In genomic region chr19:6059996-6060599, GRCh38 we compare ENCODE assay signal across 11 cellular contexts. TPM values are rescaled to one million over a fixed set of nuclear protein-coding genes. Genes with fewer than 3 reads are reported as not detected.
DNase-seq lines count a peak whose midpoint lies in the region; ATAC-seq and TF ChIP-seq lines count a peak whose summit lies in the region.
"Had no signal": no experiment of that assay in that cellular context is flagged by ENCODE, and none has a peak within 500 bp of the region (broad histone marks: within the 10 kb centered on the region; RNA-seq: fewer than 3 reads in every experiment).

No MANE protein-coding gene starts in this region.

- H3K9ac ChIP-seq in muscle layer of colon (ENCODE audit: low read length): peak overlapping the region; percentile 58
- H3K9ac ChIP-seq: BLaER1 had no signal

- peak overlapping the region; percentile 90 for H3K27ac ChIP-seq in muscle layer of colon (ENCODE audit: low read depth, low read length)
- H3K27ac ChIP-seq in brain microvascular endothelial cell: no peak overlapping the region
- H3K27ac ChIP-seq: BLaER1 had no signal

- H3K27me3 Mint-ChIP-seq in stimulated activated naive CD8-positive, alpha-beta T cell treated with anti-CD3 and anti-CD28 coated beads, Interleukin-15, Interleukin-2, amounts not matched to agents 100 ng/mL and 50 ng/mL, for 24 hours: no peaks in the 10 kb centered on the region
- H3K27me3 Mint-ChIP-seq in MCF 10A (ENCODE audit: insufficient read depth, unreplicated experiment) (no peaks in the 10 kb centered on the region), immature natural killer cell (ENCODE audit: low read depth in 3 of 3) (peaks cover 3 to 15% (median 5%) of the 10 kb centered on the region in 3 donors)

- peak overlapping the region; percentile 28 for H3K4me3 Mint-ChIP-seq in stimulated activated naive CD8-positive, alpha-beta T cell treated with anti-CD3 and anti-CD28 coated beads, Interleukin-15, Interleukin-2, amounts not matched to agents 100 ng/mL and 50 ng/mL, for 24 hours
- H3K4me3 Mint-ChIP-seq in MCF 10A (ENCODE audit: unreplicated experiment) (peak overlapping the region; percentile 58), immature natural killer cell (no peak overlapping the region)

- peak overlapping the region; percentile 77 for H3K27ac Mint-ChIP-seq in stimulated activated naive CD8-positive, alpha-beta T cell treated with anti-CD3 and anti-CD28 coated beads, Interleukin-15, Interleukin-2, amounts not matched to agents 100 ng/mL and 50 ng/mL, for 24 hours
- peak overlapping the region; percentile 87 for H3K27ac Mint-ChIP-seq in MCF 10A (ENCODE audit: low read depth, unreplicated experiment)
- peak overlapping the region in 1 of 6 donors; percentile 42 for H3K27ac Mint-ChIP-seq in immature natural killer cell
- H3K27ac Mint-ChIP-seq: activated naive CD4-positive, alpha-beta T cell treated with anti-CD3 and anti-CD28 coated beads, Interleukin-2, amount 10 ng/mL, durations not matched to agents 7 days and 5 days had no signal

- H3K4me1 ChIP-seq in muscle layer of colon (ENCODE audit: insufficient read depth, low read length): peaks cover 99% of the 10 kb centered on the region
- H3K4me1 ChIP-seq in HAP-1: peaks cover 8% of the 10 kb centered on the region

- H3K27me3 ChIP-seq in muscle layer of colon (ENCODE audit: control insufficient read depth in 1 of 2, insufficient read depth in 2 of 2, low read length in 2 of 2) (no peaks in the 10 kb centered on the region), brain microvascular endothelial cell (replicated peaks) (no peaks in the 10 kb centered on the region), HAP-1 (ENCODE audit: low read depth) (no peaks in the 10 kb centered on the region)
- H3K27me3 ChIP-seq: BLaER1 had no signal

- peak overlapping the region in 1 of 2 donors; percentile 51 for H3K4me3 ChIP-seq in muscle layer of colon (ENCODE audit: low read depth in 1 of 2, low read length in 2 of 2)
- no peak overlapping the region for H3K4me3 ChIP-seq in brain microvascular endothelial cell (ENCODE audit: low read depth, low read length)
- no peak overlapping the region for H3K4me3 ChIP-seq in HAP-1
- H3K4me3 ChIP-seq: BLaER1 had no signal

- H3K9me3 ChIP-seq in muscle layer of colon (ENCODE audit: low read length) (no peaks in the 10 kb centered on the region), HAP-1 (0 out of 2 replicates have a peak, but pooled peaks cover 2% of the 10 kb centered on the region)
- H3K9me3 ChIP-seq: BLaER1 had no signal

- peaks cover 71% of the 10 kb centered on the region for H3K4me1 Mint-ChIP-seq in stimulated activated naive CD8-positive, alpha-beta T cell treated with anti-CD3 and anti-CD28 coated beads, Interleukin-15, Interleukin-2, amounts not matched to agents 100 ng/mL and 50 ng/mL, for 24 hours (ENCODE audit: low read depth)
- H3K4me1 Mint-ChIP-seq in MCF 10A (ENCODE audit: insufficient read depth, unreplicated experiment) (peaks cover 60% of the 10 kb centered on the region), immature natural killer cell (peaks cover 0 to 18% of the 10 kb centered on the region in 2 donors)

- TF ChIP-seq CTCF in MCF 10A (IDR thresholded peaks at IDR 0.05; ENCODE audit: unreplicated experiment) (no peak), brain microvascular endothelial cell (IDR thresholded peaks at IDR 0.05; ENCODE audit: low read depth, low read length, missing control alignments) (no peak)

- no peaks in the 10 kb centered on the region for H3K36me3 ChIP-seq in muscle layer of colon (ENCODE audit: insufficient read depth, low read length)
- H3K36me3 ChIP-seq in brain microvascular endothelial cell (replicated peaks): no peaks in the 10 kb centered on the region
- no peaks in the 10 kb centered on the region for H3K36me3 ChIP-seq in HAP-1 (replicated peaks)
- H3K36me3 ChIP-seq: BLaER1 had no signal

- no peak for DNase-seq in stimulated activated naive CD8-positive, alpha-beta T cell treated with anti-CD3 and anti-CD28 coated beads, Interleukin-15, Interleukin-2, amounts not matched to agents 100 U/mL and 50 U/mL, for 24 hours
- DNase-seq in MCF 10A (ENCODE audit: unreplicated experiment) (no peak), brain microvascular endothelial cell (no peak), immature natural killer cell (no peak), HAP-1 (ENCODE audit: low spot score in 2 of 2) (no peak)

- POLR2A ChIA-PET in MCF 10A (lab: Yijun Ruan, JAX): interaction anchor here (0.8 to 7.4 kb wide), 5 partner anchors 17 to 64 kb away, joined by 3 to 125 read pairs (median 5); no protein-coding TSS in a partner anchor

- no peaks in the 10 kb centered on the region for H3K9me3 Mint-ChIP-seq in stimulated activated naive CD8-positive, alpha-beta T cell treated with anti-CD3 and anti-CD28 coated beads, Interleukin-15, Interleukin-2, amounts not matched to agents 100 ng/mL and 50 ng/mL, for 24 hours
- H3K9me3 Mint-ChIP-seq in MCF 10A (ENCODE audit: unreplicated experiment) (no peaks in the 10 kb centered on the region), immature natural killer cell (no peaks in the 10 kb centered on the region)
- H3K9me3 Mint-ChIP-seq: activated naive CD4-positive, alpha-beta T cell treated with anti-CD3 and anti-CD28 coated beads, Interleukin-2, amount 10 ng/mL, durations not matched to agents 7 days and 5 days had no signal

- ATAC-seq in stimulated activated naive CD8-positive, alpha-beta T cell treated with anti-CD3 and anti-CD28 coated beads, Interleukin-15, Interleukin-2, amounts not matched to agents 100 U/mL and 50 U/mL, for 24 hours: no peak
- ATAC-seq in HG02588 (IDR thresholded peaks at IDR 0.05; ENCODE audit: unreplicated experiment): no peak
- ATAC-seq: Panc1 had no signal

- CTCF ChIA-PET in MCF 10A (lab: Yijun Ruan, JAX): interaction anchor here (1.0 to 1.2 kb wide), 3 partner anchors 15 to 65 kb away, joined by 4 to 5 read pairs (median 4); no protein-coding TSS in a partner anchor

- in situ Hi-C loops in brain microvascular endothelial cell (cut with HindIII; ENCODE audit: low pct_ligation_motif_present, low sequenced_read_pairs): no loop called here
- in situ Hi-C loops in HAP-1 (cut with MboI; ENCODE audit: low sequenced_read_pairs): no loop called here

- no peaks in the 10 kb centered on the region for H3K36me3 Mint-ChIP-seq in stimulated activated naive CD8-positive, alpha-beta T cell treated with anti-CD3 and anti-CD28 coated beads, Interleukin-15, Interleukin-2, amounts not matched to agents 100 ng/mL and 50 ng/mL, for 24 hours (ENCODE audit: low read depth)
- H3K36me3 Mint-ChIP-seq in MCF 10A (ENCODE audit: insufficient read depth, unreplicated experiment) (peaks cover 12% of the 10 kb centered on the region), immature natural killer cell (no peaks in the 10 kb centered on the region)
- H3K36me3 Mint-ChIP-seq: activated naive CD4-positive, alpha-beta T cell treated with anti-CD3 and anti-CD28 coated beads, Interleukin-2, amount 10 ng/mL, durations not matched to agents 7 days and 5 days had no signal

- no TSS peak for BruUV-seq in MCF 10A (replicated peaks; lab: Mats Ljungman, UMichigan)

- intact Hi-C loops in MCF 10A (cut with micrococcal nuclease): no loop called here

RNA-seq across cellular contexts. Expression of gene RFX2, which starts 50.2 kb away (rescaled TPM):
- 9.9 and 10.7 TPM in 2 replicates for total RNA-seq in MCF 10A (2022)
- 1 to 10 TPM in 2 of 3 donors, not detected in 1; 2.2 to 3.9 TPM for polyA plus RNA-seq in immature natural killer cell

Comparison
In these comparisons a context has a peak if more than half of its experiments do, and no peak if none do; other contexts are left out.
1. H3K4me3 Mint-ChIP-seq: peak in stimulated activated naive CD8-positive, alpha-beta T cell treated with anti-CD3 and anti-CD28 coated beads, Interleukin-15, Interleukin-2, amounts not matched to agents 100 ng/mL and 50 ng/mL, for 24 hours (single experiment) and MCF 10A (single experiment); none in immature natural killer cell (0 of 5).